ENCODE assay signal across 12 cellular contexts in genomic region chr1:43563779-43564616, GRCh38. TPM values are rescaled to one million over a fixed set of nuclear protein-coding genes. Genes with fewer than 3 reads are reported as not detected.
A peak's percentile ranks its signal among the peaks of the same experiment; 100 is the strongest.
DNase-seq lines count a peak whose midpoint lies in the region; ATAC-seq and TF ChIP-seq lines count a peak whose summit lies in the region.
"Had no signal": no experiment of that assay in that cellular context is flagged by ENCODE, and none has a peak within 500 bp of the region (broad histone marks: within the 10 kb centered on the region; RNA-seq: fewer than 3 reads in every experiment).

No MANE protein-coding gene starts in this region.

- TF ChIP-seq EP300 in upper lobe of left lung (IDR thresholded peaks at IDR 0.05), result no peak

- no peak for TF ChIP-seq POLR2A in upper lobe of left lung (IDR thresholded peaks at IDR 0.05)

- peaks cover 11% of the 10 kb centered on the region for H3K4me1 Mint-ChIP-seq in activated CD8-positive, alpha-beta T cell treated with anti-CD3 and anti-CD28 coated beads, Interleukin-2, amount 10 ng/mL, durations not matched to agents 7 days and 5 days (ENCODE audit: low read depth)
- H3K4me1 Mint-ChIP-seq in activated CD8-positive, alpha-beta T cell treated with anti-CD3 and anti-CD28 coated beads for 36 hours (ENCODE audit: low read depth), result peaks cover 12% of the 10 kb centered on the region
- peaks cover 56% of the 10 kb centered on the region for H3K4me1 Mint-ChIP-seq in nephron

- H3K27me3 Mint-ChIP-seq in activated CD8-positive, alpha-beta T cell treated with anti-CD3 and anti-CD28 coated beads, Interleukin-2, amount 10 ng/mL, durations not matched to agents 7 days and 5 days (ENCODE audit: low read depth), result peaks cover 3% of the 10 kb centered on the region
- H3K27me3 Mint-ChIP-seq in activated CD8-positive, alpha-beta T cell treated with anti-CD3 and anti-CD28 coated beads for 36 hours, result peaks cover 12% of the 10 kb centered on the region
- no peaks in the 10 kb centered on the region for H3K27me3 Mint-ChIP-seq in nephron (ENCODE audit: low read depth)
- H3K27me3 Mint-ChIP-seq: T-helper 17 cell had no signal

- intact Hi-C loops in activated CD8-positive, alpha-beta T cell treated with anti-CD3 and anti-CD28 coated beads for 36 hours (cut with micrococcal nuclease), result no loop called here

- no peaks in the 10 kb centered on the region for H3K36me3 ChIP-seq in upper lobe of left lung
- H3K36me3 ChIP-seq: lower lobe of right lung had no signal

- POLR2A ChIA-PET in activated CD8-positive, alpha-beta T cell treated with anti-CD3 and anti-CD28 coated beads, Interleukin-2, amount 10 ng/mL, durations not matched to agents 7 days and 5 days (lab: Charles Lee), result interaction anchor here (0.6 kb wide), 1 partner anchor 1865 kb away, joined by 3 read pairs; no protein-coding TSS in a partner anchor
- POLR2A ChIA-PET in activated CD8-positive, alpha-beta T cell treated with anti-CD3 and anti-CD28 coated beads for 36 hours (lab: Charles Lee), result no interaction called here

- H3K27ac Mint-ChIP-seq in activated CD8-positive, alpha-beta T cell treated with anti-CD3 and anti-CD28 coated beads, Interleukin-2, amount 10 ng/mL, durations not matched to agents 7 days and 5 days, result peak overlapping the region; percentile 27
- no peak overlapping the region for H3K27ac Mint-ChIP-seq in activated CD8-positive, alpha-beta T cell treated with anti-CD3 and anti-CD28 coated beads for 36 hours
- H3K27ac Mint-ChIP-seq in nephron, result peak overlapping the region; percentile 93 to 97 (median 95)
- H3K27ac Mint-ChIP-seq: T-helper 17 cell had no signal

- peaks cover 0 to 5% (median 0%) of the 10 kb centered on the region in 4 donors for H3K27me3 ChIP-seq in upper lobe of left lung

- H3K4me3 ChIP-seq in upper lobe of left lung, result no peak overlapping the region
- H3K4me3 ChIP-seq: lower lobe of right lung had no signal

- H3K4me1 ChIP-seq in upper lobe of left lung, result peaks cover 13 to 26% (median 22%) of the 10 kb centered on the region in 4 donors

- no peaks in the 10 kb centered on the region for H3K9me3 Mint-ChIP-seq in activated CD8-positive, alpha-beta T cell treated with anti-CD3 and anti-CD28 coated beads, Interleukin-2, amount 10 ng/mL, durations not matched to agents 7 days and 5 days (ENCODE audit: insufficient read depth)
- no peaks in the 10 kb centered on the region for H3K9me3 Mint-ChIP-seq in activated CD8-positive, alpha-beta T cell treated with anti-CD3 and anti-CD28 coated beads for 36 hours
- H3K9me3 Mint-ChIP-seq in nephron, result no peaks in the 10 kb centered on the region

- TF ChIP-seq CTCF in activated CD8-positive, alpha-beta T cell treated with anti-CD3 and anti-CD28 coated beads for 36 hours (IDR thresholded peaks at IDR 0.05), result no peak
- no peak for TF ChIP-seq CTCF in nephron (IDR thresholded peaks at IDR 0.05; ENCODE audit: unreplicated experiment in 3 of 3)
- TF ChIP-seq CTCF in upper lobe of left lung (IDR thresholded peaks at IDR 0.05), result no peak

- DNase-seq in activated CD8-positive, alpha-beta T cell treated with anti-CD3 and anti-CD28 coated beads, Interleukin-2, amount 10 ng/mL, durations not matched to agents 7 days and 5 days, result no peak
- no peak for DNase-seq in activated CD8-positive, alpha-beta T cell treated with anti-CD3 and anti-CD28 coated beads for 36 hours
- DNase-seq in cerebellar cortex (ENCODE audit: low spot score) (peak; percentile 55), upper lobe of left lung (no peak)
- no peak for DNase-seq in stimulated activated naive CD4-positive, alpha-beta T cell (lab: John Stamatoyannopoulos, UW)
- DNase-seq in activated CD8-positive, alpha-beta memory T cell treated with anti-CD3 and anti-CD28 coated beads for 24 hours, result no peak
- DNase-seq: activated T-cell treated with anti-CD3 and anti-CD28 coated beads, Interleukin-2, amount 50 U/mL, for 1 hour; lower lobe of right lung; T-helper 17 cell had no signal

- CTCF ChIA-PET in activated CD8-positive, alpha-beta T cell treated with anti-CD3 and anti-CD28 coated beads, Interleukin-2, amount 10 ng/mL, durations not matched to agents 7 days and 5 days (lab: Charles Lee), result no interaction called here
- CTCF ChIA-PET in activated CD8-positive, alpha-beta T cell treated with anti-CD3 and anti-CD28 coated beads for 36 hours (lab: Charles Lee), result interaction anchor here (0.8 kb wide), 1 partner anchor 34 kb away, joined by 5 read pairs; no protein-coding TSS in a partner anchor

- H3K27ac ChIP-seq in upper lobe of left lung, result peak overlapping the region in 3 of 4 donors; percentile 4 to 48 (median 35)
- H3K27ac ChIP-seq: KMS-11, lower lobe of right lung had no signal

- ATAC-seq in activated CD8-positive, alpha-beta T cell treated with anti-CD3 and anti-CD28 coated beads, Interleukin-2, amount 10 ng/mL, durations not matched to agents 7 days and 5 days, result no peak
- no peak for ATAC-seq in activated CD8-positive, alpha-beta T cell treated with anti-CD3 and anti-CD28 coated beads for 36 hours
- ATAC-seq in upper lobe of left lung (ENCODE audit: low FRiP score in 2 of 2) (no peak), GM21423 (IDR thresholded peaks at IDR 0.05; ENCODE audit: unreplicated experiment) (no peak)
- ATAC-seq: T-helper 17 cell had no signal

- no peaks in the 10 kb centered on the region for H3K9me3 ChIP-seq in upper lobe of left lung
- H3K9me3 ChIP-seq: lower lobe of right lung had no signal

- no peak overlapping the region for H3K4me3 Mint-ChIP-seq in activated CD8-positive, alpha-beta T cell treated with anti-CD3 and anti-CD28 coated beads, Interleukin-2, amount 10 ng/mL, durations not matched to agents 7 days and 5 days
- H3K4me3 Mint-ChIP-seq in activated CD8-positive, alpha-beta T cell treated with anti-CD3 and anti-CD28 coated beads for 36 hours, result no peak overlapping the region
- peak overlapping the region; percentile 56 to 66 (median 64) for H3K4me3 Mint-ChIP-seq in nephron

- H3K36me3 Mint-ChIP-seq in activated CD8-positive, alpha-beta T cell treated with anti-CD3 and anti-CD28 coated beads, Interleukin-2, amount 10 ng/mL, durations not matched to agents 7 days and 5 days (ENCODE audit: low read depth), result no peaks in the 10 kb centered on the region
- H3K36me3 Mint-ChIP-seq in activated CD8-positive, alpha-beta T cell treated with anti-CD3 and anti-CD28 coated beads for 36 hours (ENCODE audit: low read depth), result no peaks in the 10 kb centered on the region
- H3K36me3 Mint-ChIP-seq in nephron (ENCODE audit: low read depth), result peaks cover 3% of the 10 kb centered on the region

- 83 to 84% methylated on average over 20 of the region's 20 CpGs for WGBS in upper lobe of left lung, 2 donors

RNA-seq across cellular contexts. Expression of gene PTPRF, which starts 33.3 kb away (rescaled TPM):
- under 1 TPM; 0.61 to 0.65 TPM for total RNA-seq in activated CD8-positive, alpha-beta T cell treated with anti-CD3 and anti-CD28 coated beads, Interleukin-2, amount 10 ng/mL, durations not matched to agents 7 days and 5 days
- total RNA-seq in activated CD8-positive, alpha-beta T cell treated with anti-CD3 and anti-CD28 coated beads for 36 hours, result 1 to 10 TPM; 3.8 to 4.5 TPM
- total RNA-seq in upper lobe of left lung, result 100 to 1,000 TPM; 133 to 201 (median 171) TPM

Comparison
In these comparisons a context has a peak if more than half of its experiments do, and no peak if none do; other contexts are left out.
1. H3K4me3 Mint-ChIP-seq: peak in nephron (3 of 3); none in activated CD8-positive, alpha-beta T cell treated with anti-CD3 and anti-CD28 coated beads, Interleukin-2, amount 10 ng/mL, durations not matched to agents 7 days and 5 days (single experiment) and activated CD8-positive, alpha-beta T cell treated with anti-CD3 and anti-CD28 coated beads for 36 hours (single experiment).
2. RNA of gene PTPRF, which starts 33.3 kb away (total RNA-seq): 133 to 201 TPM in upper lobe of left lung; 3.8 to 4.5 TPM in activated CD8-positive, alpha-beta T cell treated with anti-CD3 and anti-CD28 coated beads for 36 hours and 0.61 to 0.65 TPM in activated CD8-positive, alpha-beta T cell treated with anti-CD3 and anti-CD28 coated beads, Interleukin-2, amount 10 ng/mL, durations not matched to agents 7 days and 5 days; every median in the first group is over 10 times any median in the second.